ENCODE assay signal across 35 cellular contexts in genomic region chr7:149743481-149743880, GRCh38. TPM values are rescaled to one million over a fixed set of nuclear protein-coding genes. Genes with fewer than 3 reads are reported as not detected.
"Had no signal": no experiment of that assay in that cellular context is flagged by ENCODE, and none has a peak within 500 bp of the region (broad histone marks: within the 10 kb centered on the region; RNA-seq: fewer than 3 reads in every experiment).

No MANE protein-coding gene starts in this region.

- H3K27ac Mint-ChIP-seq: activated CD4-positive, alpha-beta memory T cell treated with anti-CD3 and anti-CD28 coated beads, Interleukin-2, amount 10 ng/mL, durations not matched to agents 7 days and 5 days; activated CD8-positive, alpha-beta memory T cell treated with anti-CD3 and anti-CD28 coated beads, Interleukin-2, amount 10 ng/mL, durations not matched to agents 7 days and 5 days; activated naive CD4-positive, alpha-beta T cell treated with anti-CD3 and anti-CD28 coated beads, Interleukin-2, amount 10 ng/mL, durations not matched to agents 7 days and 5 days; activated naive CD8-positive, alpha-beta T cell; T-cell; T-helper 17 cell had no signal

- H3K9me3 Mint-ChIP-seq: activated CD4-positive, alpha-beta memory T cell treated with anti-CD3 and anti-CD28 coated beads, Interleukin-2, amount 10 ng/mL, durations not matched to agents 7 days and 5 days; activated naive CD4-positive, alpha-beta T cell treated with anti-CD3 and anti-CD28 coated beads, Interleukin-2, amount 10 ng/mL, durations not matched to agents 7 days and 5 days; central memory CD8-positive, alpha-beta T cell; T-cell had no signal

- H3K27me3 ChIP-seq: ascending aorta, cardiac muscle cell had no signal

- DNase-seq: activated CD4-positive, alpha-beta memory T cell treated with anti-CD3 and anti-CD28 coated beads, Interleukin-2, amount 10 ng/mL, durations not matched to agents 7 days and 5 days; activated CD4-positive, alpha-beta T cell treated with anti-CD3 and anti-CD28 coated beads for 1 hour; activated CD4-positive, alpha-beta T cell treated with anti-CD3 and anti-CD28 coated beads for 48 hours; activated CD4-positive, CD25-positive, alpha-beta regulatory T cell; activated CD8-positive, alpha-beta memory T cell treated with anti-CD3 and anti-CD28 coated beads for 24 hours; activated CD8-positive, alpha-beta memory T cell treated with anti-CD3 and anti-CD28 coated beads, Interleukin-2, amount 10 ng/mL, durations not matched to agents 7 days and 5 days; activated CD8-positive, alpha-beta memory T cell treated with anti-CD3 and anti-CD28 coated beads, Interleukin-2, amount 50 U/mL, for 48 hours; activated effector memory CD4-positive, alpha-beta T cell treated with Interleukin-2 at 50 U/mL for 16 hours; activated naive CD4-positive, alpha-beta T cell treated with anti-CD3 and anti-CD28 coated beads, Interleukin-2, amount 10 ng/mL, durations not matched to agents 7 days and 5 days; activated T-cell treated with anti-CD3 and anti-CD28 coated beads, Interleukin-2, amount 50 U/mL, for 48 hours; amygdala; Kasumi-1; KG1; NCI-H1092 treated with DMSO at 0.1 percent for 48 hours; NCI-H1417; NCI-H146; NCI-H187; NCI-H2029 treated with DMSO at 0.1 percent for 48 hours; NCI-H2107; NCI-H2171; NCI-H510A; NCI-H526; NCI-H748 treated with DMSO at 0.1 percent for 48 hours; SHP77; SK-N-SH; T-cell; T-helper 17 cell; WERI-Rb-1 had no signal

- H3K4me3 Mint-ChIP-seq: activated CD4-positive, alpha-beta memory T cell treated with anti-CD3 and anti-CD28 coated beads, Interleukin-2, amount 10 ng/mL, durations not matched to agents 7 days and 5 days; activated CD8-positive, alpha-beta memory T cell treated with anti-CD3 and anti-CD28 coated beads, Interleukin-2, amount 10 ng/mL, durations not matched to agents 7 days and 5 days; activated naive CD4-positive, alpha-beta T cell treated with anti-CD3 and anti-CD28 coated beads, Interleukin-2, amount 10 ng/mL, durations not matched to agents 7 days and 5 days; activated naive CD8-positive, alpha-beta T cell; central memory CD8-positive, alpha-beta T cell; T-cell; T-helper 17 cell had no signal

- H3K4me3 ChIP-seq: ascending aorta, cardiac muscle cell, SJSA1 had no signal

- H3K27ac ChIP-seq: ascending aorta, cardiac muscle cell, SJSA1, WERI-Rb-1 had no signal

- H3K36me3 ChIP-seq: ascending aorta, cardiac muscle cell, SJSA1, WERI-Rb-1 had no signal

- H3K9me3 ChIP-seq: ascending aorta, SJSA1, SK-N-SH had no signal

- H3K36me3 Mint-ChIP-seq: activated CD8-positive, alpha-beta memory T cell treated with anti-CD3 and anti-CD28 coated beads, Interleukin-2, amount 10 ng/mL, durations not matched to agents 7 days and 5 days; activated naive CD4-positive, alpha-beta T cell treated with anti-CD3 and anti-CD28 coated beads, Interleukin-2, amount 10 ng/mL, durations not matched to agents 7 days and 5 days; T-cell had no signal

- ATAC-seq: activated CD8-positive, alpha-beta memory T cell treated with anti-CD3 and anti-CD28 coated beads, Interleukin-2, amount 10 ng/mL, durations not matched to agents 7 days and 5 days; Panc1; T-cell; T-helper 17 cell had no signal

RNA-seq across cellular contexts. Expression of gene ZNF467, which starts 29.9 kb away (rescaled TPM):
- total RNA-seq: activated CD8-positive, alpha-beta memory T cell treated with anti-CD3 and anti-CD28 coated beads, Interleukin-2, amount 10 ng/mL, durations not matched to agents 7 days and 5 days; RPMI7951; SJSA1 had no signal
